ENCODE assay signal across 19 cellular contexts in the genomic region with DNA sequence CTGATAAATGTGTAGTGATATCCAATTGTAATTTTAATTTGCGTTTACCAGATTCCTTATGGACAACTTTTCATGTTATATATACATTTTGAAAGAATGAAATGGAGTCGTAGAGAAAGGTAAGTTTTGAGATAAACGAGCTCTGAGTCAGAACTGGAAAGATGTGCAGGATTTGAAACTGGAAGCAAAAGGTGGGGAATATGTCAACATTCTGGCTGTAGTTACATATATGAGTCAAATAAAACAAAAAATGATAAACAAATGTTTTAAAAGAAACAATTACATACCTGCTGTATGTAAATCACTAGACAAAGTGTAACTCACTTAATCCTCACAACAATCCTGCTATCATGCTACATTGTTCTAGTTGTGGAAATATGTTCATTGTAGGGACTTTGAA.
A peak's percentile ranks its signal among the peaks of the same experiment; 100 is the strongest.
DNase-seq lines count a peak whose midpoint lies in the region; ATAC-seq, FAIRE-seq and TF ChIP-seq lines count a peak whose summit lies in the region.
"Had no signal": no experiment of that assay in that cellular context is flagged by ENCODE, and none has a peak within 500 bp of the region (broad histone marks: within the 10 kb centered on the region; RNA-seq: fewer than 3 reads in every experiment).

No MANE protein-coding gene starts in this region.

- no peak for DNase-seq in GM12891 (ENCODE audit: insufficient read length, low spot score)
- DNase-seq in stimulated activated CD4-positive, alpha-beta T cell treated with anti-CD3 and anti-CD28 coated beads, Interleukin-2, amount 100 ng/mL, for 24 hours, result no peak
- DNase-seq in DMS153 (lab: John Stamatoyannopoulos, UW), result no peak
- no peak for DNase-seq in NCI-H1105 treated with DMSO at 0.1 percent for 48 hours (lab: John Stamatoyannopoulos, UW)
- DNase-seq: CD4-positive, alpha-beta memory T cell; KG1; MV-4-11; NCI-H1417; NCI-H1930; NCI-H345; NCI-H526; PC-9; SIG-M5; T-helper 9 cell had no signal

- TF ChIP-seq POLR2A in GM12891 (IDR thresholded peaks at IDR 0.05; ENCODE audit: low read depth, low read length), result no peak

- FAIRE-seq in GM12891 (lab: Jason Lieb, UNC), result peak; percentile 28
- FAIRE-seq: H54 had no signal

- ATAC-seq in GM18511 (IDR thresholded peaks at IDR 0.05; ENCODE audit: unreplicated experiment) (peak; percentile 57), GM19351 (IDR thresholded peaks at IDR 0.05; ENCODE audit: unreplicated experiment) (peak; percentile 64), HG03442 (IDR thresholded peaks at IDR 0.05; ENCODE audit: unreplicated experiment) (peak; percentile 61), HG02678 (IDR thresholded peaks at IDR 0.05; ENCODE audit: unreplicated experiment) (no peak)

TF ChIP-seq in GM12891, 5 proteins besides CTCF, POLR2A, EP300 and RAD21:
- TF ChIP-seq TAF1 (IDR thresholded peaks at IDR 0.05; ENCODE audit: low read depth, low read length) (no peak), SPI1 (IDR thresholded peaks at IDR 0.05; ENCODE audit: low read depth, low read length) (no peak), PAX5 (IDR thresholded peaks at IDR 0.05; ENCODE audit: insufficient read depth, low read length, severe bottlenecking) (no peak), POU2F2 (IDR thresholded peaks at IDR 0.05; ENCODE audit: low read depth, low read length) (no peak), POLR2AphosphoS5 (IDR thresholded peaks at IDR 0.05; ENCODE audit: low read depth, low read length) (no peak)
TF ChIP-seq in GM12891: peak in this region for 0.
